ENCODE assay signal across 1 cellular context in the genomic region with DNA sequence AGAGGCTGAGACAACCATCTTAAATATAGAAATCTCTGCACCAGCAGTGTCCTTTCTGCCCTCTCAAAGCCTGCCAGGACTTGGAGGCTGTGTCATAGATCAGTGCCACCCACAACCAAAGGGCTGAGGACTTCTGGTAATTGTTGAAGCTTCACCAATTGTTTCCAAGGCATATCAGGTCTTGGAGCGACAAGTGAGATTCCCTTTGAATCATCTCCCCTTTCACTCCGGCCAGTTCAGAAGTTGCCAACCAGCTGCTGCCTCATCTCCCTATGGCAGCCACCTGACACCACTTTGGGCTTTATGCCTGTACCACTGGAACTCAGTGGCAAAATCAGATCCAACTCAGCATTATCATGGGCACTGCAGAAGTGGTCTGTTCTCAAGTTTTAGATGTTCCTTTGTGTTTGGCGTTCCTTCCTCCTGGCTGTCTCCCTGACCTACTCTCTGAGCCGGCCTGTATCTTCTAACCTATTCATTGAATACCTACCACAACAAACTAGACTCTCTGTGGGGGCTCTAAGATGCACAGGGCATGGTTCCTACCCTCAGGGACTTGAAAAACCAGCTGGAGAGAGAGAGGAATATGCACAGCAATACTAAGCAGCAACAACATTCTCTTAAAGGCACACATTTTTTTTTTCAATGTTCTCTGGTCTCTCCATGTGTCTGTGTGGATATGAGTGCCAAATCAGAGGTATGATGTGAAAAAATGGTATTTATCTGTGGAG.
TF ChIP-seq lines count a peak whose summit lies in the region.

No MANE protein-coding gene starts in this region.

TF ChIP-seq in GM23338, 12 proteins besides CTCF, POLR2A, EP300 and RAD21:
- no peak for TF ChIP-seq REST (IDR thresholded peaks at IDR 0.05; ENCODE audit: unreplicated experiment)
- no peak for TF ChIP-seq JUNB (IDR thresholded peaks at IDR 0.05; ENCODE audit: unreplicated experiment)
